In genomic region chr17:20447534-20448321, GRCh38 we compare ENCODE assay signal across 5 cellular contexts. TPM values are rescaled to one million over a fixed set of nuclear protein-coding genes. Genes with fewer than 3 reads are reported as not detected.
"Had no signal": no experiment of that assay in that cellular context is flagged by ENCODE, and none has a peak within 500 bp of the region (broad histone marks: within the 10 kb centered on the region; RNA-seq: fewer than 3 reads in every experiment).

No MANE protein-coding gene starts in this region.

RNA-seq across cellular contexts. Expression of gene LGALS9B, which starts 19.6 kb away (rescaled TPM):
- total RNA-seq: H4, HFFc6, HT1080, IMR-90, K562 had no signal
- polyA plus RNA-seq: IMR-90, K562 had no signal
